In the genomic region with DNA sequence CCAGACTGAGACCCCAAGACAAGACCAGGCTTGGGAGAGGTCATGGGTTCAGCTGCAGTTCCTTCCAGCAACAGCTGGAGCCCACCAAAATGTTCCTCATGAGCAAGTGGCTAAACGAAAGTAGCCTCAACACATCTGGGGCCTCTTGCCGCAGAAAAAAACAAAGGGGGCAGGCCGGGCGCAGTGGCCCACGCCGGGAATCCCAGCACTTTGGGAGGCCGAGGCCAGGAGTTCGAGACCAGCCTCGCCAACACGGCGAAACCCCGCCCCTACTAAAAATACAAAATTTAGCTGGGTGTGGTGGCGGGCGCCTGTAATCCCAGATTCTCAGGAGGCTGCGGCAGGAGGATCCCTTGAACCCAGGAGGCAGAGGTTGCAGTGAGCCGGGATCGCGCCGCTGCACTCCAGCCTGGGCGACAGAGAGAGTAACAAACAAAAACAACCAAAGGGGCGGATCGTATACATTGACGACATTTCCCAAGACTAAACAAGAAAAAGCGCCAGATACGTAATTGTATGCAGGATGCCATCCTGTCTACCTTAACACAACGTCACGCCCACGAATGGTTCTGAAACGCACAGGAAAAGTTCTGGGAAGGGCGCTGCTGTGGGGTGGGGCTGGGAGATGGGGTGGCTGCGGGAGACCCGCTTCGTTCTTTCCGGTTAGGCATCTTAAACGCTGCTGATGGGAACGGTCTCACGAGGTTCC, we compare ENCODE assay signal across 8 cellular contexts. TPM values are rescaled to one million over a fixed set of nuclear protein-coding genes. Genes with fewer than 3 reads are reported as not detected.
A peak's percentile ranks its signal among the peaks of the same experiment; 100 is the strongest.
DNase-seq lines count a peak whose midpoint lies in the region; ATAC-seq, FAIRE-seq and TF ChIP-seq lines count a peak whose summit lies in the region.

No MANE protein-coding gene starts in this region.

- H3K27me3 Mint-ChIP-seq in T-helper 17 cell = no peaks in the 10 kb centered on the region

- no peak for TF ChIP-seq CTCF in foreskin fibroblast (IDR thresholded peaks at IDR 0.05; ENCODE audit: low read depth, low read length)

- peaks cover 17% of the 10 kb centered on the region for H3K4me1 Mint-ChIP-seq in T-helper 17 cell

- H3K4me3 Mint-ChIP-seq in T-helper 17 cell = peak overlapping the region; percentile 92

- H3K9me3 ChIP-seq in T-helper 17 cell (ENCODE audit: control insufficient read depth, low read length, poor library complexity, severe bottlenecking) = no peaks in the 10 kb centered on the region

- peak overlapping the region; percentile 92 for H3K27ac Mint-ChIP-seq in T-helper 17 cell

- ATAC-seq in T-helper 17 cell (peak; percentile 35), GM21723 (IDR thresholded peaks at IDR 0.05; ENCODE audit: unreplicated experiment) (no peak), GM21619 (IDR thresholded peaks at IDR 0.05; ENCODE audit: unreplicated experiment) (no peak)

- FAIRE-seq in GM19239 (lab: Jason Lieb, UNC) = peak; percentile 31

- H3K36me3 Mint-ChIP-seq in T-helper 17 cell (ENCODE audit: low read depth) = no peaks in the 10 kb centered on the region

- H3K4me3 ChIP-seq in foreskin fibroblast (ENCODE audit: low read depth in 1 of 2, low read length in 2 of 2) (peak overlapping the region; percentile 76 to 78), skeletal muscle cell (ENCODE audit: low read depth, low read length) (peak overlapping the region; percentile 73)

- DNase-seq in GM19239 (ENCODE audit: insufficient read length, low spot score) = no peak
- peak in 1 of 3 donors; percentile 18 for DNase-seq in T-helper 17 cell
- DNase-seq in foreskin fibroblast = no peak
- no peak for DNase-seq in skeletal muscle cell (ENCODE audit: low read depth)
- no peak for DNase-seq in NCI-H2029 treated with DMSO at 0.1 percent for 48 hours (lab: John Stamatoyannopoulos, UW)
- DNase-seq in ureter (ENCODE audit: low spot score) = no peak

RNA-seq across cellular contexts. Expression of a gene that starts 1.7 kb away (rescaled TPM):
- total RNA-seq in T-helper 17 cell (10 to 100 TPM; 26.0 to 32.7 TPM), ureter (13.5 TPM)

RNA-seq across cellular contexts. Expression of a gene that starts 27.5 kb away (rescaled TPM):
- total RNA-seq in T-helper 17 cell = 10 to 100 TPM; 62.2 to 80.3 TPM
- total RNA-seq in ureter = 51.2 TPM

RNA-seq across cellular contexts. Expression of a gene that starts 27.6 kb away (rescaled TPM):
- total RNA-seq in T-helper 17 cell (10 to 100 TPM; 46.5 to 51.8 TPM), ureter (50.1 TPM)

RNA-seq across cellular contexts. Expression of a gene that starts 38.0 kb away (rescaled TPM):
- 10 to 100 TPM; 10.6 to 11.0 TPM for total RNA-seq in T-helper 17 cell
- total RNA-seq in ureter = 14.0 TPM

RNA-seq across cellular contexts. Expression of a gene that starts 44.8 kb away (rescaled TPM):
- total RNA-seq in T-helper 17 cell (10 to 100 TPM; 71.7 to 74.7 TPM), ureter (102 TPM)
